9 cellular contexts compared by ENCODE assay signal in the genomic region with DNA sequence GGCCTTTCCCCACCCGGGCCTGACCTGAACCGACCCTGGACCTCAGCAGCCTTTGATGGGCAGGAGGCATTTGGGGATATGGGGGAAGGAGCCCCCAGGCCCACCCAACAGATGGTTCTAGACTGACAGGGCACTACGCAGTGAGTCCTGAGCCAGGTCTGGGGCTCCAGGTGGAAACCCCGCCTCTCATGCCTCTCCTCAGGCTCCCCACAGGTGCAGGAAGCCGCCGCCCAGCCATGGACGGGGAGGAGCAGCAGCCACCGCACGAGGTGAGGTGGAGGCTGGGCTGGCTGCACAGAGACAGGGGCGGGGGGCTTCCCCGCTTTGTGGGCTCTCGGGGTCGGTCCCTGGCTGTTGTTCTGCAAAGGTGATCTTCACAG. TPM values are rescaled to one million over a fixed set of nuclear protein-coding genes. Genes with fewer than 3 reads are reported as not detected.
DNase-seq lines count a peak whose midpoint lies in the region; ATAC-seq and TF ChIP-seq lines count a peak whose summit lies in the region.
"Had no signal": no experiment of that assay in that cellular context is flagged by ENCODE, and none has a peak within 500 bp of the region (broad histone marks: within the 10 kb centered on the region; RNA-seq: fewer than 3 reads in every experiment).

No MANE protein-coding gene starts in this region.

- H3K4me1 Mint-ChIP-seq in CD4-positive, CD25-positive, alpha-beta regulatory T cell: peaks cover 4 to 41% (median 11%) of the 10 kb centered on the region in 4 donors
- H3K4me1 Mint-ChIP-seq in chondrocyte (ENCODE audit: low read depth): peaks cover 13% of the 10 kb centered on the region

- peak overlapping the region; percentile 87 to 99 (median 99) for H3K27ac Mint-ChIP-seq in CD4-positive, CD25-positive, alpha-beta regulatory T cell
- no peak overlapping the region for H3K27ac Mint-ChIP-seq in chondrocyte (ENCODE audit: unreplicated experiment)

- H3K27ac ChIP-seq in CD4-positive, CD25-positive, alpha-beta regulatory T cell (ENCODE audit: insufficient read depth, low read length, poor library complexity, severe bottlenecking): peak overlapping the region; percentile 97
- H3K27ac ChIP-seq in lower lobe of right lung: peak overlapping the region; percentile 93

- H3K36me3 ChIP-seq in CD4-positive, CD25-positive, alpha-beta regulatory T cell (ENCODE audit: control insufficient read depth, insufficient read depth, low read length): peaks cover 17% of the 10 kb centered on the region
- H3K36me3 ChIP-seq in lower lobe of right lung: peaks cover 47% of the 10 kb centered on the region

- DNase-seq in CD4-positive, CD25-positive, alpha-beta regulatory T cell: peak; percentile 38 to 76 (median 65)
- DNase-seq in NAMALWA (ENCODE audit: low spot score) (peak; percentile 67), activated T-helper 1 cell treated with Interleukin-2 at 50 U/mL for 16 hours (ENCODE audit: low read depth) (peak; percentile 52), lower lobe of right lung (no peak), chondrocyte (ENCODE audit: low spot score) (no peak), NCI-H2029 treated with DMSO at 0.1 percent for 48 hours (lab: John Stamatoyannopoulos, UW) (no peak), NCI-H1930 (lab: John Stamatoyannopoulos, UW) (no peak), EL (no peak)
- DNase-seq: NCI-H510A treated with DMSO at 0.1 percent for 48 hours had no signal

- H3K9me3 ChIP-seq in CD4-positive, CD25-positive, alpha-beta regulatory T cell (ENCODE audit: control insufficient read depth in 2 of 2, low read length in 2 of 2): no peaks in the 10 kb centered on the region
- H3K9me3 ChIP-seq in lower lobe of right lung: no peaks in the 10 kb centered on the region

- ATAC-seq in CD4-positive, CD25-positive, alpha-beta regulatory T cell (ENCODE audit: low read depth in 2 of 2): peak; percentile 19 to 22
- ATAC-seq in lower lobe of right lung: no peak

- no peaks in the 10 kb centered on the region for H3K9me3 Mint-ChIP-seq in CD4-positive, CD25-positive, alpha-beta regulatory T cell
- H3K9me3 Mint-ChIP-seq in chondrocyte (ENCODE audit: low read depth): no peaks in the 10 kb centered on the region

- no peak for TF ChIP-seq CTCF in lower lobe of right lung (IDR thresholded peaks at IDR 0.05)
- TF ChIP-seq CTCF in chondrocyte (IDR thresholded peaks at IDR 0.05): no peak

- no peak overlapping the region for H3K4me3 ChIP-seq in CD4-positive, CD25-positive, alpha-beta regulatory T cell (ENCODE audit: low read depth, low read length)
- H3K4me3 ChIP-seq in lower lobe of right lung: no peak overlapping the region

- H3K27me3 ChIP-seq in CD4-positive, CD25-positive, alpha-beta regulatory T cell (ENCODE audit: control insufficient read depth, insufficient read depth, low read length): no peaks in the 10 kb centered on the region
- H3K27me3 ChIP-seq in lower lobe of right lung (ENCODE audit: low read depth): no peaks in the 10 kb centered on the region

- H3K36me3 Mint-ChIP-seq in CD4-positive, CD25-positive, alpha-beta regulatory T cell: peaks cover 5% of the 10 kb centered on the region
- H3K36me3 Mint-ChIP-seq in chondrocyte (ENCODE audit: low read depth): no peaks in the 10 kb centered on the region

- peaks cover 58% of the 10 kb centered on the region for H3K4me1 ChIP-seq in CD4-positive, CD25-positive, alpha-beta regulatory T cell (ENCODE audit: control insufficient read depth, insufficient read depth, low read length, poor library complexity, severe bottlenecking)
- H3K4me1 ChIP-seq in lower lobe of right lung: peaks cover 47% of the 10 kb centered on the region

- intact Hi-C loops in lower lobe of right lung (cut with DNase I): no loop called here

- H3K4me3 Mint-ChIP-seq in CD4-positive, CD25-positive, alpha-beta regulatory T cell: peak overlapping the region; percentile 88 to 95 (median 91)
- H3K4me3 Mint-ChIP-seq in chondrocyte (ENCODE audit: unreplicated experiment): no peak overlapping the region

- no peaks in the 10 kb centered on the region for H3K27me3 Mint-ChIP-seq in CD4-positive, CD25-positive, alpha-beta regulatory T cell
- H3K27me3 Mint-ChIP-seq in chondrocyte (ENCODE audit: low read depth): no peaks in the 10 kb centered on the region

RNA-seq across cellular contexts. Expression of gene TRABD, which starts 7.1 kb away (rescaled TPM):
- 115 TPM for total RNA-seq in CD4-positive, CD25-positive, alpha-beta regulatory T cell
- polyA plus RNA-seq in CD4-positive, CD25-positive, alpha-beta regulatory T cell: 10 to 100 TPM; 33.0 to 47.6 (median 38.5) TPM
- total RNA-seq in lower lobe of right lung (43.7 TPM), chondrocyte (18.5 to 20.5 TPM (median 20.2 TPM) in 3 replicates)

RNA-seq across cellular contexts. Expression of gene SELENOO, which starts 8.0 kb away (rescaled TPM):
- 31.9 TPM for total RNA-seq in CD4-positive, CD25-positive, alpha-beta regulatory T cell
- 1 to 10 TPM; 1.8 to 6.5 (median 3.3) TPM for polyA plus RNA-seq in CD4-positive, CD25-positive, alpha-beta regulatory T cell
- total RNA-seq in lower lobe of right lung (18.7 TPM), chondrocyte (14.8 to 22.8 TPM (median 17.1 TPM) in 3 replicates)

RNA-seq across cellular contexts. Expression of gene PANX2, which starts 22.3 kb away (rescaled TPM):
- total RNA-seq in CD4-positive, CD25-positive, alpha-beta regulatory T cell: not detected
- polyA plus RNA-seq in CD4-positive, CD25-positive, alpha-beta regulatory T cell: not detected
- total RNA-seq in lower lobe of right lung: 2.5 TPM
- 3.0 to 6.1 TPM (median 3.3 TPM) in 3 replicates for total RNA-seq in chondrocyte

RNA-seq across cellular contexts. Expression of gene TUBGCP6, which starts 52.0 kb away (rescaled TPM):
- 132 TPM for total RNA-seq in CD4-positive, CD25-positive, alpha-beta regulatory T cell
- polyA plus RNA-seq in CD4-positive, CD25-positive, alpha-beta regulatory T cell: 10 to 100 TPM; 14.0 to 16.3 (median 14.2) TPM
- total RNA-seq in lower lobe of right lung: 48.5 TPM
- 31.2 to 46.3 TPM (median 32.2 TPM) in 3 replicates for total RNA-seq in chondrocyte

RNA-seq across cellular contexts. Expression of gene HDAC10, which starts 58.2 kb away (rescaled TPM):
- total RNA-seq in CD4-positive, CD25-positive, alpha-beta regulatory T cell: 125 TPM
- polyA plus RNA-seq in CD4-positive, CD25-positive, alpha-beta regulatory T cell: 10 to 100 TPM in 1 of 4 donors, 1 to 10 TPM in 3; 6.0 to 12.5 (median 7.3) TPM
- total RNA-seq in lower lobe of right lung (47.9 TPM), chondrocyte (29.1 to 36.8 TPM (median 35.3 TPM) in 3 replicates)

Comparison
In these comparisons a context has a peak if more than half of its experiments do, and no peak if none do; other contexts are left out.
1. ATAC-seq: peak in CD4-positive, CD25-positive, alpha-beta regulatory T cell (2 of 2); none in lower lobe of right lung (0 of 2).
2. DNase-seq: peak in CD4-positive, CD25-positive, alpha-beta regulatory T cell (3 of 3), NAMALWA (single experiment) and activated T-helper 1 cell treated with Interleukin-2 at 50 U/mL for 16 hours (single experiment); none in lower lobe of right lung (single experiment), chondrocyte (single experiment), NCI-H2029 treated with DMSO at 0.1 percent for 48 hours (single experiment), NCI-H1930 (0 of 2) and EL (single experiment).